Comparison of ENCODE assay signal across 21 cellular contexts in the genomic region with DNA sequence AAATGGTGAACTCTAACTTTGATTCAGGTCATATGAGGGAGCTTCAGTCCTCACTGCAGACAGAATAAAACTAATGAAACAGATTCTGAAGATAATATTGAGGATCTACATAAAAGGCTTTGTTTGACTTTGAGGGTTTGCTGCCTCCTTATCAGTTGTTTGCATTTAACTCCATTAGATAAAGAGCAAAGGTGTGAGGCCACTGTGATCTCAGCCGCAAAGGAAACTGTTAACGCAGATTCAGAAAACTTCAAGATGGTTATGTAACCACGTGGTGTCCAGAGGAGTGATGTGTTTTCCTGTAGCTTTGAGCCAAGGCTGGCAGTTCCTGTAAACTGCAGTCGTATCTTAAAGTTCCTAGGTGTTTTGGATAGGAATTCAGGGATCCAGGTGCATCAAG.
"Had no signal": no experiment of that assay in that cellular context is flagged by ENCODE, and none has a peak within 500 bp of the region (broad histone marks: within the 10 kb centered on the region; RNA-seq: fewer than 3 reads in every experiment).

No MANE protein-coding gene starts in this region.

- ATAC-seq: activated naive CD4-positive, alpha-beta T cell treated with anti-CD3 and anti-CD28 coated beads, Interleukin-2, amount 50 U/mL, for 72 hours; gastroesophageal sphincter; left ventricle myocardium superior; stimulated activated naive B cell treated with anti-CD40 and anti-IgM and Interleukin-4, amounts not matched to agents 10 μg/mL and 1 μg/mL and 100 μg/mL, for 72 hours; WTC11 had no signal

- H3K4me1 ChIP-seq: ascending aorta, esophagus squamous epithelium, gastroesophageal sphincter, testis, uterus had no signal

- H3K4me3 ChIP-seq: ascending aorta, esophagus squamous epithelium, gastroesophageal sphincter, sigmoid colon, smooth muscle cell, testis, uterus had no signal

- H3K4me2 ChIP-seq: smooth muscle cell had no signal

- H3K36me3 ChIP-seq: ascending aorta, brain microvascular endothelial cell, esophagus squamous epithelium, gastroesophageal sphincter, sigmoid colon, uterus had no signal

- H3K9me3 ChIP-seq: ascending aorta, esophagus squamous epithelium, gastroesophageal sphincter, sigmoid colon, testis, uterus had no signal

- H3K27me3 ChIP-seq: ascending aorta, brain microvascular endothelial cell, esophagus squamous epithelium, gastroesophageal sphincter, sigmoid colon, testis, uterus had no signal

- DNase-seq: activated T-cell treated with anti-CD3 and anti-CD28 coated beads, Interleukin-2, amount 50 U/mL, for 1 hour; brain microvascular endothelial cell; caudate nucleus; esophagus squamous epithelium; head of caudate nucleus; hypothalamus; left ventricle myocardium superior; mammary epithelial cell; retina; sigmoid colon; stimulated activated CD4-positive, alpha-beta T cell treated with anti-CD3 and anti-CD28 coated beads, Interleukin-2, amount 100 ng/mL, for 48 hours; stimulated activated CD8-positive, alpha-beta memory T cell treated with anti-CD3 and anti-CD28 coated beads, Interleukin-4, amount 100 ng/mL, for 48 hours; stimulated activated naive B cell treated with anti-CD40 and anti-IgM and Interleukin-4, amounts not matched to agents 10 μg/mL and 1 μg/mL and 100 μg/mL, for 72 hours; testis; trophoblast cell; uterus had no signal

- H3K27ac ChIP-seq: ascending aorta, brain microvascular endothelial cell, esophagus squamous epithelium, gastroesophageal sphincter, sigmoid colon, testis, uterus had no signal
